Comparison of ENCODE assay signal across 10 cellular contexts in the genomic region with DNA sequence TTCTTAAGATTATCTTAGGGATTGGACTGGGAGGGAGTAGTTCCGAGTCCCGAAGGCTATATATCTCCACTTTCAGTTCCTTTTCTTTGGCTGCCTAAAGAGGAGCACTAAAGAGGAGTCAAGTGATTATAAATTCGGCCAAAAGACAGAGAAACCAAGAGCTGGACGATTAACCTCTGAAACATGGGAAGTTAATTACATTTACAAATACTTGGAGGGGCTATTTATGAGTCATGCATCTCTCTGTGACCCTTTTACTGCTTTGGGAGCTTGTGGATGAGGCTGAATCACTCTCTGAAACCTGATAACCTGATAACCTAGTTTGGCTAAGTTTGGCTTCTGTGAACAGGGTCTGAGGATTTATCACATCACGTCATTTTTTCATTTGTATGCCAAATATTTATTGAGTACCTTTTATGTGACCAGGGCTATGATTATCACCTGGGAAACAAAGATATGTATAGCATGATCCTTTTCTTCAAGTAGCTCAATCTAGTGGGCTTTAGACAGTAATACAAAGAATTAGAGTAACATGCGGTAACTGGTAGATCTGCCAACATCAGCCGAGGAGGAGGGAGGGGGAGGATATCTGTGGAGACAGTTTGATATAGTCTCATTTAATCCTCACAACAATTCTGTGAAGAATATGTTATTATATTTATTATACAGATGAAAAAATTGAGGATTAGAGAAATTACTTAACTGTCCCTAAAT.
A peak's percentile ranks its signal among the peaks of the same experiment; 100 is the strongest.
DNase-seq lines count a peak whose midpoint lies in the region; ATAC-seq, FAIRE-seq and TF ChIP-seq lines count a peak whose summit lies in the region.
"Had no signal": no experiment of that assay in that cellular context is flagged by ENCODE, and none has a peak within 500 bp of the region (broad histone marks: within the 10 kb centered on the region; RNA-seq: fewer than 3 reads in every experiment).

No MANE protein-coding gene starts in this region.

- no peaks in the 10 kb centered on the region for H3K9me2 ChIP-seq in PC-3 (replicated peaks; ENCODE audit: low read length)

- WGBS in psoas muscle, 3 donors = 8 to 19% (median 16%) methylated on average over 7 of the region's 7 CpGs
- WGBS in endodermal cell (ENCODE audit: insufficient coverage in 1 of 2, insufficient read length in 1 of 2), 2 experiments = 45 to 82% methylated on average over 2 to 6 of the region's 7 CpGs

- intact Hi-C loops in PC-3 (cut with micrococcal nuclease) = loop anchor here (5.0 kb wide), 1 partner anchor 37 kb away; no protein-coding TSS in a partner anchor
- intact Hi-C loops in psoas muscle (cut with DNase I) = no loop called here

- H3K4me3 Mint-ChIP-seq in endodermal cell = no peak overlapping the region
- H3K4me3 Mint-ChIP-seq: naive thymus-derived CD4-positive, alpha-beta T cell had no signal

- H4K20me1 ChIP-seq in PC-3 (ENCODE audit: low read length) = no peaks in the 10 kb centered on the region

- H2AFZ ChIP-seq in PC-3 (ENCODE audit: low read length) = no peak overlapping the region

- H3K36me3 Mint-ChIP-seq in endodermal cell (ENCODE audit: low read depth) = no peaks in the 10 kb centered on the region

- ATAC-seq in PC-3 (no peak; the same call in 1 of the 2 replicates), psoas muscle (peak; percentile 47 to 74 (median 58))
- ATAC-seq: naive thymus-derived CD4-positive, alpha-beta T cell had no signal

- FAIRE-seq in H54 (lab: Jason Lieb, UNC) = peak; percentile 20
- FAIRE-seq: GM12891 had no signal

- H3K27ac ChIP-seq in PC-3 (ENCODE audit: low read length) = peak overlapping the region; percentile 96
- peak overlapping the region; percentile 85 for H3K27ac ChIP-seq in psoas muscle
- no peak overlapping the region for H3K27ac ChIP-seq in endodermal cell (ENCODE audit: low read depth, low read length)

- no peaks in the 10 kb centered on the region for H3K36me3 ChIP-seq in PC-3 (ENCODE audit: low read depth, low read length)
- H3K36me3 ChIP-seq in psoas muscle (ENCODE audit: insufficient read depth in 1 of 2, low read depth in 1 of 2) = no peaks in the 10 kb centered on the region
- no peaks in the 10 kb centered on the region for H3K36me3 ChIP-seq in endodermal cell (ENCODE audit: control insufficient read depth, insufficient read depth, low read length)

- DNase-seq in H54 (ENCODE audit: insufficient read length, low spot score) (no peak), PC-3 (peak; percentile 60), fibroblast of peridontal ligament (ENCODE audit: extremely low read depth) (peak; percentile 63), psoas muscle (no peak), midbrain (lab: John Stamatoyannopoulos, UW) (no peak), endodermal cell (no peak), NCI-H1694 (lab: John Stamatoyannopoulos, UW) (no peak)
- DNase-seq in stimulated activated CD4-positive, alpha-beta T cell treated with anti-CD3 and anti-CD28 coated beads, Interleukin-4, amount 100 ng/mL, for 24 hours = no peak
- DNase-seq: naive thymus-derived CD4-positive, alpha-beta T cell had no signal

- TF ChIP-seq CTCF in PC-3 (conservative IDR thresholded peaks at IDR 0.05; ENCODE audit: low read depth, low read length) = no peak
- no peak for TF ChIP-seq CTCF in psoas muscle (IDR thresholded peaks at IDR 0.05)
- no peak for TF ChIP-seq CTCF in endodermal cell (conservative IDR thresholded peaks at IDR 0.05)

- BruUV-seq in PC-3 (replicated peaks; lab: Mats Ljungman, UMichigan) = TSS peak; percentile 13

- no peaks in the 10 kb centered on the region for H3K9me3 Mint-ChIP-seq in endodermal cell
- H3K9me3 Mint-ChIP-seq: naive thymus-derived CD4-positive, alpha-beta T cell had no signal

- H3K4me3 ChIP-seq in PC-3 (ENCODE audit: low read length) (peak overlapping the region; percentile 60), psoas muscle (peak overlapping the region; percentile 59), endodermal cell (ENCODE audit: low read length) (no peak overlapping the region)

- H3K9me3 ChIP-seq in PC-3 (ENCODE audit: low read length) = no peaks in the 10 kb centered on the region
- H3K9me3 ChIP-seq in psoas muscle = no peaks in the 10 kb centered on the region
- no peaks in the 10 kb centered on the region for H3K9me3 ChIP-seq in endodermal cell (ENCODE audit: control insufficient read depth, low read length)

- no peak for TF ChIP-seq POLR2A in H54 (IDR thresholded peaks at IDR 0.05; ENCODE audit: low read depth, low read length)

- H3K9ac ChIP-seq in PC-3 (ENCODE audit: low read length) = peak overlapping the region; percentile 82
- no peak overlapping the region for H3K9ac ChIP-seq in endodermal cell (ENCODE audit: extremely low read depth, low read length, poor library complexity, severe bottlenecking)

- POLR2A ChIA-PET in PC-3 (lab: Charles Lee; ENCODE audit: unreplicated experiment) = no interaction called here

- H3K27me3 ChIP-seq in PC-3 (ENCODE audit: low read length) = no peaks in the 10 kb centered on the region
- H3K27me3 ChIP-seq in psoas muscle (ENCODE audit: insufficient read depth in 3 of 3, low read length in 2 of 3) = no peaks in the 10 kb centered on the region
- no peaks in the 10 kb centered on the region for H3K27me3 ChIP-seq in endodermal cell (ENCODE audit: control insufficient read depth, insufficient read depth, low read length, poor library complexity, severe bottlenecking)

- no peak overlapping the region for H3K27ac Mint-ChIP-seq in endodermal cell
- H3K27ac Mint-ChIP-seq: naive thymus-derived CD4-positive, alpha-beta T cell had no signal

- H3K4me1 ChIP-seq in PC-3 (ENCODE audit: insufficient read depth, low read length) (peaks cover 54% of the 10 kb centered on the region), psoas muscle (peaks cover 60% of the 10 kb centered on the region), endodermal cell (ENCODE audit: control insufficient read depth, insufficient read depth, low read length) (peaks cover 15% of the 10 kb centered on the region)

- no peaks in the 10 kb centered on the region for H3K27me3 Mint-ChIP-seq in endodermal cell (ENCODE audit: insufficient read depth)
- H3K27me3 Mint-ChIP-seq: naive thymus-derived CD4-positive, alpha-beta T cell had no signal

- H3K79me2 ChIP-seq in PC-3 (ENCODE audit: low read length) = peaks cover 84% of the 10 kb centered on the region

- H3K4me1 Mint-ChIP-seq in endodermal cell = peaks cover 37% of the 10 kb centered on the region

- H3K4me2 ChIP-seq in PC-3 (ENCODE audit: low read length) = peak overlapping the region; percentile 81

- H3F3A ChIP-seq in PC-3 (ENCODE audit: low read length, unreplicated experiment) = peaks cover 6% of the 10 kb centered on the region

- CTCF ChIA-PET in PC-3 (lab: Charles Lee) = no interaction called here

Comparison
In these comparisons a context has a peak if more than half of its experiments do, and no peak if none do; other contexts are left out.
1. DNase-seq: peak in PC-3 (single experiment) and fibroblast of peridontal ligament (single experiment); none in H54 (single experiment), psoas muscle (0 of 2), midbrain (single experiment), stimulated activated CD4-positive, alpha-beta T cell treated with anti-CD3 and anti-CD28 coated beads, Interleukin-4, amount 100 ng/mL, for 24 hours (single experiment), endodermal cell (single experiment) and NCI-H1694 (single experiment).